1 cellular context compared by ENCODE assay signal in genomic region chr19:18192673-18193387, GRCh38.
TF ChIP-seq lines count a peak whose summit lies in the region.

Gene MPV17L2, plus strand, starts transcription at chr19:18193218. Its CDS starts 64 bp downstream, at chr19:18193282.

TF ChIP-seq in K562, 482 proteins besides CTCF, POLR2A, EP300 and RAD21 (continued from another document and continues in another):
- TF ChIP-seq ZKSCAN8 (CRISPR knock-in tag; IDR thresholded peaks at IDR 0.05): peak; percentile 82; the same call in 1 of the 2 replicates
- TF ChIP-seq MIER1 (IDR thresholded peaks at IDR 0.05; ENCODE audit: low read depth): no peak
- TF ChIP-seq RUNX1 (IDR thresholded peaks at IDR 0.05; ENCODE audit: low read depth): no peak
- no peak for TF ChIP-seq MAFG (tag; conservative IDR thresholded peaks at IDR 0.05)
- no peak for TF ChIP-seq MEIS2 (IDR thresholded peaks at IDR 0.05; ENCODE audit: partially characterized antibody)
- TF ChIP-seq ZNF398 (CRISPR knock-in tag; IDR thresholded peaks at IDR 0.05): no peak
- peak; percentile 42; the same call in 1 of the 2 replicates for TF ChIP-seq ARID3A (IDR thresholded peaks at IDR 0.05; ENCODE audit: borderline replicate concordance, low read depth, low read length)
- TF ChIP-seq RBBP5 (IDR thresholded peaks at IDR 0.05; ENCODE audit: borderline replicate concordance, insufficient read depth, low read length, poor library complexity, severe bottlenecking): no peak
- TF ChIP-seq NR3C1 (CRISPR knock-in tag; IDR thresholded peaks at IDR 0.05): no peak
- no peak for TF ChIP-seq RERE (CRISPR knock-in tag; IDR thresholded peaks at IDR 0.05; ENCODE audit: borderline replicate concordance)
- no peak for TF ChIP-seq ZBTB49 (CRISPR knock-in tag; IDR thresholded peaks at IDR 0.05; ENCODE audit: borderline replicate concordance)
- TF ChIP-seq SMAD4 (CRISPR knock-in tag; conservative IDR thresholded peaks at IDR 0.05): no peak; the same call in 1 of the 2 replicates
- no peak for TF ChIP-seq NCOA1 (IDR thresholded peaks at IDR 0.05; ENCODE audit: low read depth)
- TF ChIP-seq TSC22D4 (tag; IDR thresholded peaks at IDR 0.05): no peak
- TF ChIP-seq HMGXB4 (CRISPR knock-in tag; IDR thresholded peaks at IDR 0.05): no peak
- no peak for TF ChIP-seq NBN (IDR thresholded peaks at IDR 0.05; ENCODE audit: low read depth)
- peak; percentile 46 for TF ChIP-seq USF1 (CRISPR knock-in tag; IDR thresholded peaks at IDR 0.05)
- TF ChIP-seq IRF9 (tag; IDR thresholded peaks at IDR 0.05): no peak
- TF ChIP-seq ESRRA (IDR thresholded peaks at IDR 0.05; ENCODE audit: borderline replicate concordance, low read depth): peak; percentile 98
- no peak for TF ChIP-seq ZNF324 (CRISPR knock-in tag; IDR thresholded peaks at IDR 0.05)
- TF ChIP-seq SOX6 (IDR thresholded peaks at IDR 0.05): no peak
- TF ChIP-seq HMG20A (CRISPR knock-in tag; conservative IDR thresholded peaks at IDR 0.05): no peak
- TF ChIP-seq FOXM1 (IDR thresholded peaks at IDR 0.05; ENCODE audit: low read depth): no peak; the same call in 1 of the 2 replicates
- TF ChIP-seq FOXM1 (CRISPR knock-in tag; IDR thresholded peaks at IDR 0.05; ENCODE audit: low read depth): no peak
- TF ChIP-seq BRCA1 (IDR thresholded peaks at IDR 0.05): no peak
- TF ChIP-seq BRCA1 (CRISPR knock-in tag; IDR thresholded peaks at IDR 0.05): no peak
- 0 out of 2 replicates have a peak, but pooled peaks have one; percentile 43 for TF ChIP-seq KLF6 (CRISPR knock-in tag; IDR thresholded peaks at IDR 0.05; ENCODE audit: borderline replicate concordance)
- TF ChIP-seq ZNF124 (CRISPR knock-in tag; IDR thresholded peaks at IDR 0.05): no peak
- TF ChIP-seq ZBTB40 (IDR thresholded peaks at IDR 0.05): no peak
- TF ChIP-seq ZBTB40 (CRISPR knock-in tag; IDR thresholded peaks at IDR 0.05): no peak
- no peak for TF ChIP-seq FOXA1 (IDR thresholded peaks at IDR 0.05; ENCODE audit: borderline replicate concordance)
- TF ChIP-seq ZNF583 (CRISPR knock-in tag; IDR thresholded peaks at IDR 0.05): no peak
- no peak for TF ChIP-seq GTF2E2 (tag; IDR thresholded peaks at IDR 0.05)
- peak; percentile 32; the same call in 1 of the 2 replicates for TF ChIP-seq HCFC1 (IDR thresholded peaks at IDR 0.05; ENCODE audit: low read depth, low read length)
- peak; percentile 91 for TF ChIP-seq RBFOX2 (IDR thresholded peaks at IDR 0.05; ENCODE audit: low read depth, low read length)
- TF ChIP-seq SRF (CRISPR knock-in tag; IDR thresholded peaks at IDR 0.05): no peak; a peak in 1 of 4 replicates
